ENCODE assay signal across 13 cellular contexts in the genomic region with DNA sequence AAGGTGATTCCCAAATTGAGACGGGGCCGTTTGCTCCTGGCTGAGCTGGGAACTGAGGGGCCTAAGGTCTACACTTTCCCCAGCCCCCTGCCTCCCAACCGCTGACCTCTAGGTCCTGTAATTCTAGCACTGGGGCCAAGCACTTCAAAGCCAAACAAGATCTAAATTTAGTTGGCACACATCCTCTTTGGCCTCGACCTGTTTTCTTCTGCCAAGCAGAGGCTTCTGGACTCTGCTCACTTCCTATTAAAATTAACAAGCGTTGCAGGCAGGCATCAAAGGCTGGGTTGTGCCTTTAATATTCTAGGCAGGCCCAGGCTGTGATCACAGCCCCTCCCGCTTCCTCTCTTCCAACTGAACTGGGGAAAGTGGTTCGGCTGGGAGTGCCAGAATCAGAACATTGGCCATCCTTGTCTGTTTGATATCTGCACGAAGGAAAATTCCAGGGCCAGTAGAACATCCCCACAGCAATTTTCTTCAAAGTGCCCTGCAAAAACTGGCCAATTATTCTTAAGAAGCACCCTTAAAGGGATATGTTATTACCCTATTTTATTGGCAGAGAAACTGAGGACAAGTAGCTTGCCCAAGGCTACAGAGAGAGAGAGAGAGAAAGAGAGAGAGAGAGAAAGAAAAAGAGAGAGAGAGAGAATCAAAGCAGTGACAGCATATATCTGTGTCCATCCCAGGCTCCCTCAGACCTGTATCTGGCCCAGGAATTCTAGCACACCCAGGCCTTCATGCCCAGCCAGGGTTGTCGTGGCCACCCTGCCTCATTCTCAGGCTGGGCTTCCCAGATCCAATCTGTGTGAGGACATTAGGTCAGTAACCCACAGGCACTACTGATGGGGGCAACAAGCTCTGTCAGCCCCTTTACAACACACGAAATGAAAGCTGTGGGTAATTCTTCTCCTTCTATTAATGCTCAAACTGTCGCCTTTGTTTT. TPM values are rescaled to one million over a fixed set of nuclear protein-coding genes. Genes with fewer than 3 reads are reported as not detected.
DNase-seq lines count a peak whose midpoint lies in the region; ATAC-seq and TF ChIP-seq lines count a peak whose summit lies in the region.
"Had no signal": no experiment of that assay in that cellular context is flagged by ENCODE, and none has a peak within 500 bp of the region (broad histone marks: within the 10 kb centered on the region; RNA-seq: fewer than 3 reads in every experiment).

No MANE protein-coding gene starts in this region.

- no peaks in the 10 kb centered on the region for H3K36me3 ChIP-seq in mucosa of descending colon (ENCODE audit: low read depth)

- ATAC-seq in Right ventricle myocardium superior (ENCODE audit: poor library complexity) (peak; percentile 85), mucosa of descending colon (peak; percentile 70), HG03342 (IDR thresholded peaks at IDR 0.05; ENCODE audit: unreplicated experiment) (no peak)

- no peaks in the 10 kb centered on the region for H3K4me1 ChIP-seq in mucosa of descending colon (ENCODE audit: low read depth)

- no peak overlapping the region for H3K4me3 ChIP-seq in mucosa of descending colon

- no peak for TF ChIP-seq CTCF in mucosa of descending colon (IDR thresholded peaks at IDR 0.05)

- intact Hi-C loops in Right ventricle myocardium superior (cut with DNase I) (no loop called here), cardiac septum (cut with DNase I) (no loop called here), mucosa of descending colon (cut with DNase I, micrococcal nuclease) (no loop called here)

- DNase-seq in Right ventricle myocardium superior (no peak), cardiac septum (ENCODE audit: low spot score) (no peak), dermis blood vessel endothelial cell (peak; percentile 31), mucosa of descending colon (peak in 1 of 3 donors; percentile 34), iPS-NIHi11 (ENCODE audit: low spot score) (no peak), GDM1 (lab: John Stamatoyannopoulos, UW) (no peak)
- no peak for DNase-seq in effector CD8-positive, alpha-beta T cell (lab: John Stamatoyannopoulos, UW)
- DNase-seq: activated CD4-positive, alpha-beta T cell treated with anti-CD3 and anti-CD28 coated beads, Interleukin-2, amount 10 ng/mL, durations not matched to agents 24 days and 14 days; NCI-H1417 treated with DMSO at 0.1 percent for 48 hours; stimulated activated CD4-positive, alpha-beta T cell treated with anti-CD3 and anti-CD28 coated beads, Interleukin-2, amount 100 ng/mL, for 48 hours had no signal

- H3K9me3 ChIP-seq in mucosa of descending colon, result no peaks in the 10 kb centered on the region

RNA-seq across cellular contexts. Expression of gene MT4, which starts 12.8 kb away (rescaled TPM):
- total RNA-seq in Right ventricle myocardium superior (not detected), cardiac septum (not detected), dermis blood vessel endothelial cell (not detected in 2 replicates), mucosa of descending colon (not detected)
- total RNA-seq: activated CD4-positive, alpha-beta T cell treated with anti-CD3 and anti-CD28 coated beads, Interleukin-2, amount 10 ng/mL, durations not matched to agents 24 days and 14 days; astrocyte; urinary bladder had no signal

RNA-seq across cellular contexts. Expression of gene BBS2, which starts 32.2 kb away (rescaled TPM):
- total RNA-seq in Right ventricle myocardium superior, result 39.0 TPM
- total RNA-seq in cardiac septum, result 43.7 TPM
- total RNA-seq in dermis blood vessel endothelial cell, result 40.6 and 52.2 TPM in 2 replicates
- 10 to 100 TPM; 26.9 to 33.4 (median 30.2) TPM for total RNA-seq in mucosa of descending colon

RNA-seq across cellular contexts. Expression of gene MT3, which starts 37.3 kb away (rescaled TPM):
- 3.5 TPM for total RNA-seq in Right ventricle myocardium superior
- 3.0 TPM for total RNA-seq in cardiac septum
- total RNA-seq in dermis blood vessel endothelial cell, result not detected in 2 replicates
- total RNA-seq in mucosa of descending colon, result 1 to 10 TPM in 2 of 3 donors, not detected in 1; 3.0 to 8.8 TPM
- total RNA-seq: astrocyte had no signal

RNA-seq across cellular contexts. Expression of gene MT2A, which starts 56.3 kb away (rescaled TPM):
- total RNA-seq in Right ventricle myocardium superior, result 87.9 TPM
- 108 TPM for total RNA-seq in cardiac septum
- 21.3 and 82.5 TPM in 2 replicates for total RNA-seq in dermis blood vessel endothelial cell
- total RNA-seq in mucosa of descending colon, result 100 to 1,000 TPM in 2 of 3 donors, 10 to 100 TPM in 1; 100.0 to 211 (median 206) TPM
